ENCODE assay signal across 10 cellular contexts in the genomic region with DNA sequence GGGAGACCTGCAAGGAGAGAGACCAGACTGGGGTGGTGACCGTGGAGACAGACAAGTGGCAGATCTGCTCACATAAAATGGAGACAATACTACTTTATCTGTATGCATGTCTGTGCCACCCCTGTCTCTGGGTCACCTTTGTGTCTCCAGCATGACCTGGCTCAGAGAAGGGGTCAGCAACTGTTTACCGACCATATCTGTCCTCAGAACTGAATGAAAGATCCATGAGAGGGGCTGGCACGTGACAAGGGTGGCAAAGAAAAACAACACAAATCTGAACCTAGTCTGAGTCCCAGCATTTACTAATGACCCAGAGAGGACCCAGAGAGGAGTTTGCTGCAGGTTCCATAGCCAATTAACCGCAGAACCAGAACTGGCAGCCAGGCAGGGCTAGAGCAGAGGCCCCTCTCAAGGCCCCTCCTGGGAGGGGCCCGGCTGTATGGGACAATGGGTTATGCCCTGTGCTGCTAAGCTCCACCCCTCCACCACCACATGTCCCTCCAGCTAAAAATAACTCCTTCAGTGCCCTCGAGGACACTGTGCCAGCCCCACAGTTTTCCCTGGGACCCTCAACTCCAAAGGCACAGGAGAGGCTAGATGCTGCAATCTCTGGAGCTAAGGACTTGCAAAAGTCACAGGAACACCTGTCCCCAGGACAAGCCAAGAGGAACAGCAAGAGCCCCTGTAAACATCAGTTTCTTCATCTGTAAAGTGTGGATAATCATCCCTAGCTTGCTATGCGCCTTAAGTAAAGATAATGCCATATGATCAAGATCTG. TPM values are rescaled to one million over a fixed set of nuclear protein-coding genes. Genes with fewer than 3 reads are reported as not detected.
DNase-seq lines count a peak whose midpoint lies in the region; ATAC-seq and TF ChIP-seq lines count a peak whose summit lies in the region.
"Had no signal": no experiment of that assay in that cellular context is flagged by ENCODE, and none has a peak within 500 bp of the region (broad histone marks: within the 10 kb centered on the region; RNA-seq: fewer than 3 reads in every experiment).

No MANE protein-coding gene starts in this region.

- H3K27me3 ChIP-seq in cardiac muscle cell, result no peaks in the 10 kb centered on the region

- TF ChIP-seq CTCF in cardiac muscle cell (IDR thresholded peaks at IDR 0.05; ENCODE audit: low read depth, low read length), result no peak
- TF ChIP-seq CTCF in type B pancreatic cell (conservative IDR thresholded peaks at IDR 0.05), result no peak

- peaks cover 18% of the 10 kb centered on the region for H3K4me1 ChIP-seq in cardiac muscle cell (ENCODE audit: low read depth)

- H3K27ac Mint-ChIP-seq in type B pancreatic cell, result peak overlapping the region; percentile 94

- no peaks in the 10 kb centered on the region for H3K36me3 ChIP-seq in cardiac muscle cell

- H3K4me3 ChIP-seq in cardiac muscle cell, result no peak overlapping the region

- H3K4me3 Mint-ChIP-seq in type B pancreatic cell, result no peak overlapping the region

- ATAC-seq in GM18870 (IDR thresholded peaks at IDR 0.05; ENCODE audit: unreplicated experiment), result no peak

- DNase-seq in stimulated activated CD4-positive, alpha-beta T cell treated with anti-CD3 and anti-CD28 coated beads, Interleukin-15, amount 100 ng/mL, for 24 hours, result peak; percentile 9
- no peak for DNase-seq in stimulated activated CD4-positive, alpha-beta T cell treated with anti-CD3 and anti-CD28 coated beads, Interleukin-4, amount 100 ng/mL, for 1 hour
- peak in 1 of 2 donors; percentile 79 for DNase-seq in cardiac muscle cell (ENCODE audit: low read depth in 1 of 2, low spot score in 1 of 2)
- no peak for DNase-seq in type B pancreatic cell (ENCODE audit: extremely low spot score, unreplicated experiment)
- DNase-seq in NCI-H2227 treated with DMSO at 0.1 percent for 48 hours (lab: John Stamatoyannopoulos, UW), result no peak
- no peak for DNase-seq in activated effector memory CD4-positive, alpha-beta T cell treated with Interleukin-2 at 50 U/mL for 16 hours
- DNase-seq: NCI-H1694 had no signal

- H3K9me3 Mint-ChIP-seq in type B pancreatic cell, result no peaks in the 10 kb centered on the region

- H3K36me3 Mint-ChIP-seq in type B pancreatic cell, result peaks cover 5% of the 10 kb centered on the region

- peak overlapping the region; percentile 75 for H3K27ac ChIP-seq in cardiac muscle cell

- H3K4me1 Mint-ChIP-seq in type B pancreatic cell (ENCODE audit: unreplicated experiment), result peaks cover 23% of the 10 kb centered on the region

- H3K9me3 ChIP-seq in cardiac muscle cell (ENCODE audit: low read depth), result no peaks in the 10 kb centered on the region

- no peaks in the 10 kb centered on the region for H3K27me3 Mint-ChIP-seq in type B pancreatic cell

TF ChIP-seq in PFSK-1, 5 proteins besides CTCF, POLR2A, EP300 and RAD21:
- TF ChIP-seq POLR2AphosphoS5 (IDR thresholded peaks at IDR 0.05; ENCODE audit: low read depth, low read length) (0 out of 2 replicates have a peak, but pooled peaks have one; percentile 16), FOXP2 (optimal IDR thresholded peaks at IDR 0.05; ENCODE audit: borderline replicate concordance, extremely low read depth, extremely low read length, insufficient read depth) (no peak)

RNA-seq across cellular contexts. Expression of a gene that starts 2.2 kb away (rescaled TPM):
- polyA plus RNA-seq in PFSK-1 (2012; ENCODE audit: insufficient read length, low read depth), result 263 TPM
- total RNA-seq in cardiac muscle cell (229 and 263 TPM in 2 replicates), type B pancreatic cell (ENCODE audit: low replicate concordance) (242 and 342 TPM in 2 replicates)
- polyA plus RNA-seq in cardiac muscle cell, result 115 and 159 TPM in 2 replicates

RNA-seq across cellular contexts. Expression of a gene that starts 59.8 kb away (rescaled TPM):
- polyA plus RNA-seq in PFSK-1 (2012; ENCODE audit: insufficient read length, low read depth), result not detected
- total RNA-seq in cardiac muscle cell (not detected in 2 replicates), type B pancreatic cell (ENCODE audit: low replicate concordance) (1.1 TPM in 1 of 2 replicates, not detected in the other)
- 0.67 and 1.1 TPM in 2 replicates for polyA plus RNA-seq in cardiac muscle cell
- total RNA-seq: urinary bladder had no signal
